9 cellular contexts compared by ENCODE assay signal in the genomic region with DNA sequence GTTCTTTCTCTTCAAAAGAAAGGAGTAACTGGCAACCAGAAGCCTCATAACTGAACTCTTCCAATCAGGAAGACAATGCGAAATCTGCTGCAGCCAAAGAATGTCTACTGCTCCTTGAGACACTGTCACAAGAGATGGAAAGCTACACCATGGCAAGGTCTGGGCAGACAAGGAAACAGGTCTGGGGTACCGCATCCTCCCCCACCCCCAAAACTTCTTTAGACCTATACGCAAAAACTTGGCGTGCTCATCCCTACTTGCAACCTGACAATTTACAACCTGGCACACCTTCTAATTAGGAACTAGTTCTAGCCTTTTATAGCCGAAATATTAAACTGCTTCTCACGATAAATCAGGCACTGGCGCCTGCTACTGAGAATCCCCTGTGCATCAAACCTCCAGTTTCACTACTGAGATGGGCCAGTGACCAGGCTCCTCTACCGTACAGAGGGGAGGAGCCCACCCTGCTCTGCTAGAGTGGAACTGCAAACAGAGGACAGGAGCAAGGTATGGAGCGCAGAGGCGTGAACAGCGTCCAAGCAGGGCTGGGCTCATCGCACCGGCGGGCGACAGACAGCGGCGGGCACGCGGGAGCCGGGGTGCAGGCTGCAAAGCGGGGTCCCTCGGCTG. TPM values are rescaled to one million over a fixed set of nuclear protein-coding genes. Genes with fewer than 3 reads are reported as not detected.
DNase-seq lines count a peak whose midpoint lies in the region; ATAC-seq, FAIRE-seq and TF ChIP-seq lines count a peak whose summit lies in the region.
"Had no signal": no experiment of that assay in that cellular context is flagged by ENCODE, and none has a peak within 500 bp of the region (broad histone marks: within the 10 kb centered on the region; RNA-seq: fewer than 3 reads in every experiment).

No MANE protein-coding gene starts in this region.

- H3K36me3 ChIP-seq in BLaER1 (no peaks in the 10 kb centered on the region), keratinocyte (ENCODE audit: control insufficient read depth in 2 of 2, extremely low read depth in 1 of 2, insufficient read depth in 2 of 2, low read length in 2 of 2) (no peaks in the 10 kb centered on the region)

- ATAC-seq in GM18868 (IDR thresholded peaks at IDR 0.05; ENCODE audit: unreplicated experiment) (peak; percentile 55), HG03045 (IDR thresholded peaks at IDR 0.05; ENCODE audit: unreplicated experiment) (peak; percentile 41)
- ATAC-seq in stimulated activated naive CD8-positive, alpha-beta T cell treated with anti-CD3 and anti-CD28 coated beads, Interleukin-15, amount 100 ng/mL, for 72 hours = peak; percentile 66

- peak overlapping the region; percentile 88 to 95 for H3K4me3 Mint-ChIP-seq in stimulated activated naive CD8-positive, alpha-beta T cell treated with anti-CD3 and anti-CD28 coated beads, Interleukin-15, amount 100 ng/mL, for 72 hours

- peaks cover 13% of the 10 kb centered on the region for H3K4me1 ChIP-seq in BLaER1
- peaks cover 9% of the 10 kb centered on the region for H3K4me1 ChIP-seq in keratinocyte (ENCODE audit: control insufficient read depth, extremely low read depth, insufficient read depth, low read length)

- dilution Hi-C loops in keratinocyte (cut with MboI; ENCODE audit: extremely low pct_ligation_motif_present, low sequenced_read_pairs) = no loop called here

- H3K4me3 ChIP-seq in BLaER1 (peak overlapping the region; percentile 79), cardiac fibroblast (replicated peaks in 1 of 2; ENCODE audit: low read depth in 2 of 2, low read length in 2 of 2) (peak overlapping the region; percentile 81 to 95), keratinocyte (ENCODE audit: control insufficient read depth in 2 of 3, extremely low read depth in 1 of 3, insufficient read depth in 2 of 3, low read depth in 1 of 3, low read length in 3 of 3) (peak overlapping the region; percentile 84 to 90 (median 89))

- peak; percentile 41 for FAIRE-seq in keratinocyte (lab: Jason Lieb, UNC)
- FAIRE-seq: TTC549 had no signal

- DNase-seq in NCI-H69 (lab: John Stamatoyannopoulos, UW) (peak; percentile 90), cardiac fibroblast (ENCODE audit: low read depth in 2 of 2) (peak; percentile 42 to 61), keratinocyte (ENCODE audit: low read depth, low spot score) (no peak)
- DNase-seq in stimulated activated naive CD8-positive, alpha-beta T cell treated with anti-CD3 and anti-CD28 coated beads, Interleukin-15, amount 100 ng/mL, for 72 hours = no peak
- no peak for DNase-seq in activated CD8-positive, alpha-beta memory T cell treated with anti-CD3 and anti-CD28 coated beads for 24 hours

- peak overlapping the region; percentile 36 to 67 for H3K27ac Mint-ChIP-seq in stimulated activated naive CD8-positive, alpha-beta T cell treated with anti-CD3 and anti-CD28 coated beads, Interleukin-15, amount 100 ng/mL, for 72 hours

- no peaks in the 10 kb centered on the region for H3K27me3 Mint-ChIP-seq in stimulated activated naive CD8-positive, alpha-beta T cell treated with anti-CD3 and anti-CD28 coated beads, Interleukin-15, amount 100 ng/mL, for 72 hours

- H3K9me3 ChIP-seq in BLaER1 (no peaks in the 10 kb centered on the region), keratinocyte (ENCODE audit: control insufficient read depth, low read depth, low read length) (no peaks in the 10 kb centered on the region)

- H3K27ac ChIP-seq in BLaER1 (peak overlapping the region; percentile 81; the same call in 1 of the 2 replicates), keratinocyte (ENCODE audit: control insufficient read depth, insufficient read depth, low read length) (no peak overlapping the region)

- H3K9me1 ChIP-seq in keratinocyte (ENCODE audit: control insufficient read depth, extremely low read depth, insufficient read depth, low read length) = peaks cover 3% of the 10 kb centered on the region

- H3K9ac ChIP-seq in BLaER1 (peak overlapping the region; percentile 82), keratinocyte (ENCODE audit: control insufficient read depth, extremely low read depth, insufficient read depth, low read length) (peak overlapping the region; percentile 81)

- H3K27me3 ChIP-seq in BLaER1 = no peaks in the 10 kb centered on the region
- H3K27me3 ChIP-seq in keratinocyte (ENCODE audit: control insufficient read depth, extremely low read depth, insufficient read depth, low read length) = no peaks in the 10 kb centered on the region

- H3K4me2 ChIP-seq in BLaER1 (peak overlapping the region; percentile 87), keratinocyte (ENCODE audit: control insufficient read depth, extremely low read depth, insufficient read depth, low read depth, low read length) (peak overlapping the region; percentile 97)

- peak overlapping the region; percentile 98 for H2AFZ ChIP-seq in keratinocyte (ENCODE audit: control insufficient read depth, low read length)

- H3K9me3 Mint-ChIP-seq in stimulated activated naive CD8-positive, alpha-beta T cell treated with anti-CD3 and anti-CD28 coated beads, Interleukin-15, amount 100 ng/mL, for 72 hours = no peaks in the 10 kb centered on the region

- no peaks in the 10 kb centered on the region for H4K20me1 ChIP-seq in BLaER1
- H4K20me1 ChIP-seq in keratinocyte (ENCODE audit: control insufficient read depth, extremely low read depth, insufficient read depth, low read length) = no peaks in the 10 kb centered on the region

- H3K79me2 ChIP-seq in keratinocyte (ENCODE audit: control insufficient read depth, insufficient read depth, low read length) = no peaks in the 10 kb centered on the region

- TF ChIP-seq CTCF in cardiac fibroblast (IDR thresholded peaks at IDR 0.05; ENCODE audit: low read depth, low read length) = no peak
- no peak for TF ChIP-seq CTCF in keratinocyte (optimal IDR thresholded peaks at IDR 0.05 in 1 of 3, IDR thresholded peaks at IDR 0.05 in 1 of 3, conservative IDR thresholded peaks at IDR 0.05 in 1 of 3; ENCODE audit: extremely low read depth in 1 of 3, insufficient read depth in 2 of 3, low read length in 3 of 3)

- H3K4me1 Mint-ChIP-seq in stimulated activated naive CD8-positive, alpha-beta T cell treated with anti-CD3 and anti-CD28 coated beads, Interleukin-15, amount 100 ng/mL, for 72 hours = peaks cover 50% of the 10 kb centered on the region

RNA-seq across cellular contexts. Expression of gene PLPP1, which starts 0.8 kb away (rescaled TPM):
- polyA plus RNA-seq in keratinocyte = 12.8 to 13.5 TPM (median 13.2 TPM) in 3 replicates
- polyA plus RNA-seq in keratinocyte (2011; ENCODE audit: low read depth) = 2.1 TPM
- 9.4 and 13.0 TPM in 2 replicates for polyA plus RNA-seq in keratinocyte (2011; cell fraction: cytosol; rRNA removed)
- 19.9 and 21.4 TPM in 2 replicates for polyA plus RNA-seq in keratinocyte (2011; cell fraction: nucleus; rRNA removed)
- 7.3 and 8.9 TPM in 2 replicates for polyA plus RNA-seq in keratinocyte (2012; ENCODE audit: low replicate concordance)
- polyA minus RNA-seq in keratinocyte = 3.0 to 13.3 TPM (median 11.1 TPM) in 3 replicates
- 17.6 TPM for polyA minus RNA-seq in keratinocyte (2011; cell fraction: cytosol; rRNA and poly(A)+ RNA removed)
- 8.9 and 11.9 TPM in 2 replicates for polyA minus RNA-seq in keratinocyte (2011; cell fraction: nucleus; rRNA and poly(A)+ RNA removed)

Comparison
In these comparisons a context has a peak if more than half of its experiments do, and no peak if none do; other contexts are left out.
1. DNase-seq: peak in NCI-H69 (single experiment) and cardiac fibroblast (2 of 2); none in keratinocyte (single experiment), stimulated activated naive CD8-positive, alpha-beta T cell treated with anti-CD3 and anti-CD28 coated beads, Interleukin-15, amount 100 ng/mL, for 72 hours (0 of 2) and activated CD8-positive, alpha-beta memory T cell treated with anti-CD3 and anti-CD28 coated beads for 24 hours (single experiment).
2. Peak in every context shown above with its lines, with median percentiles within 50 percentile points of each other: H3K4me3 ChIP-seq and ATAC-seq.